In the genomic region with DNA sequence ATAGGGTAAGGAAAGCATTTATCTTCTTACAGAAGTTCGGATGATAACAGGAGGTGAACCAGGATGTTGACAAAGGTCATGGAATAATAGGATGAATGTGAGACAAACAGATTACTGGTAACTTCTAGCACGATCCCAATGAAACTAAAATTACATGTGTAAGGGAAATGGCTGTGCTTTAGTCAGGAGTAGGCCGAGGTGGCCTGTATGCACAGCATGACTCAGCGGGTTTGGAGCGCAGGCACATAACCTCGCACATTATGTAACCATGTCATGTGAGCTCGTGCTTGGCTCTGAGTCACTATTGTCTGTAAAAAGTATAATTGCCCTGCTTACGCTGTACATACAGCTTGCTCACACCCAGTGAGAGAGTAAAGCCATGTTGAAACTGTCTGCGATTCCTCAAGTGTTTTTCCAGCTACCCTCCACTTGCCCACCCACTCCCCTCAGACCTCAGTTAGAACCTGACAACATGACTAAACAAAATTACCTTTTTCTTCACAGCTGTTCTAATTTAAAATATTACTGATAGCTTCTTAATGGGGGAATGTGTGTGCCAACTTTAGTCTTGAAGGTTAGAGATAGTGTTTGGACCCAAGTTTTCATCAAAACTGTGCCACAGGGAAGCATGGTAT, we compare ENCODE assay signal across 1 cellular context.
TF ChIP-seq lines count a peak whose summit lies in the region.

No MANE protein-coding gene starts in this region.

TF ChIP-seq in K562, 482 proteins besides CTCF, POLR2A, EP300 and RAD21 (continued from another document and continues in another):
- TF ChIP-seq, protein P1, sequence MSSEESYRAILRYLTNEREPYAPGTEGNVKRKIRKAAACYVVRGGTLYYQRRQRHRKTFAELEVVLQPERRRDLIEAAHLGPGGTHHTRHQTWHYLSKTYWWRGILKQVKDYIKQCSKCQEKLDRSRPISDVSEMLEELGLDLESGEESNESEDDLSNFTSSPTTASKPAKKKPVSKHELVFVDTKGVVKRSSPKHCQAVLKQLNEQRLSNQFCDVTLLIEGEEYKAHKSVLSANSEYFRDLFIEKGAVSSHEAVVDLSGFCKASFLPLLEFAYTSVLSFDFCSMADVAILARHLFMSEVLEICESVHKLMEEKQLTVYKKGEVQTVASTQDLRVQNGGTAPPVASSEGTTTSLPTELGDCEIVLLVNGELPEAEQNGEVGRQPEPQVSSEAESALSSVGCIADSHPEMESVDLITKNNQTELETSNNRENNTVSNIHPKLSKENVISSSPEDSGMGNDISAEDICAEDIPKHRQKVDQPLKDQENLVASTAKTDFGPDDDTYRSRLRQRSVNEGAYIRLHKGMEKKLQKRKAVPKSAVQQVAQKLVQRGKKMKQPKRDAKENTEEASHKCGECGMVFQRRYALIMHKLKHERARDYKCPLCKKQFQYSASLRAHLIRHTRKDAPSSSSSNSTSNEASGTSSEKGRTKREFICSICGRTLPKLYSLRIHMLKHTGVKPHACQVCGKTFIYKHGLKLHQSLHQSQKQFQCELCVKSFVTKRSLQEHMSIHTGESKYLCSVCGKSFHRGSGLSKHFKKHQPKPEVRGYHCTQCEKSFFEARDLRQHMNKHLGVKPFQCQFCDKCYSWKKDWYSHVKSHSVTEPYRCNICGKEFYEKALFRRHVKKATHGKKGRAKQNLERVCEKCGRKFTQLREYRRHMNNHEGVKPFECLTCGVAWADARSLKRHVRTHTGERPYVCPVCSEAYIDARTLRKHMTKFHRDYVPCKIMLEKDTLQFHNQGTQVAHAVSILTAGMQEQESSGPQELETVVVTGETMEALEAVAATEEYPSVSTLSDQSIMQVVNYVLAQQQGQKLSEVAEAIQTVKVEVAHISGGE (CRISPR knock-in tag; IDR thresholded peaks at IDR 0.05) = peak in 1 of 3 experiments; percentile 35; a peak in 1 of 6 replicates
- peak; percentile 83 for TF ChIP-seq ZNF311 (CRISPR knock-in tag; IDR thresholded peaks at IDR 0.05)
- TF ChIP-seq, protein P2, sequence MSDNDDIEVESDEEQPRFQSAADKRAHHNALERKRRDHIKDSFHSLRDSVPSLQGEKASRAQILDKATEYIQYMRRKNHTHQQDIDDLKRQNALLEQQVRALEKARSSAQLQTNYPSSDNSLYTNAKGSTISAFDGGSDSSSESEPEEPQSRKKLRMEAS (CRISPR knock-in tag; IDR thresholded peaks at IDR 0.05) = no peak
- TF ChIP-seq SNRNP70 (optimal IDR thresholded peaks at IDR 0.05; ENCODE audit: low read depth, low read length) = no peak
- TF ChIP-seq ZNF77 (CRISPR knock-in tag; IDR thresholded peaks at IDR 0.05) = no peak
- TF ChIP-seq, protein P3, sequence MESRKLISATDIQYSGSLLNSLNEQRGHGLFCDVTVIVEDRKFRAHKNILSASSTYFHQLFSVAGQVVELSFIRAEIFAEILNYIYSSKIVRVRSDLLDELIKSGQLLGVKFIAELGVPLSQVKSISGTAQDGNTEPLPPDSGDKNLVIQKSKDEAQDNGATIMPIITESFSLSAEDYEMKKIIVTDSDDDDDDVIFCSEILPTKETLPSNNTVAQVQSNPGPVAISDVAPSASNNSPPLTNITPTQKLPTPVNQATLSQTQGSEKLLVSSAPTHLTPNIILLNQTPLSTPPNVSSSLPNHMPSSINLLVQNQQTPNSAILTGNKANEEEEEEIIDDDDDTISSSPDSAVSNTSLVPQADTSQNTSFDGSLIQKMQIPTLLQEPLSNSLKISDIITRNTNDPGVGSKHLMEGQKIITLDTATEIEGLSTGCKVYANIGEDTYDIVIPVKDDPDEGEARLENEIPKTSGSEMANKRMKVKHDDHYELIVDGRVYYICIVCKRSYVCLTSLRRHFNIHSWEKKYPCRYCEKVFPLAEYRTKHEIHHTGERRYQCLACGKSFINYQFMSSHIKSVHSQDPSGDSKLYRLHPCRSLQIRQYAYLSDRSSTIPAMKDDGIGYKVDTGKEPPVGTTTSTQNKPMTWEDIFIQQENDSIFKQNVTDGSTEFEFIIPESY (CRISPR knock-in tag; IDR thresholded peaks at IDR 0.05) = no peak
- TF ChIP-seq PTBP1 (IDR thresholded peaks at IDR 0.05; ENCODE audit: low read depth, low read length) = no peak
- TF ChIP-seq ZNF197 (CRISPR knock-in tag; IDR thresholded peaks at IDR 0.05; ENCODE audit: low read depth) = no peak
- TF ChIP-seq, protein P4, sequence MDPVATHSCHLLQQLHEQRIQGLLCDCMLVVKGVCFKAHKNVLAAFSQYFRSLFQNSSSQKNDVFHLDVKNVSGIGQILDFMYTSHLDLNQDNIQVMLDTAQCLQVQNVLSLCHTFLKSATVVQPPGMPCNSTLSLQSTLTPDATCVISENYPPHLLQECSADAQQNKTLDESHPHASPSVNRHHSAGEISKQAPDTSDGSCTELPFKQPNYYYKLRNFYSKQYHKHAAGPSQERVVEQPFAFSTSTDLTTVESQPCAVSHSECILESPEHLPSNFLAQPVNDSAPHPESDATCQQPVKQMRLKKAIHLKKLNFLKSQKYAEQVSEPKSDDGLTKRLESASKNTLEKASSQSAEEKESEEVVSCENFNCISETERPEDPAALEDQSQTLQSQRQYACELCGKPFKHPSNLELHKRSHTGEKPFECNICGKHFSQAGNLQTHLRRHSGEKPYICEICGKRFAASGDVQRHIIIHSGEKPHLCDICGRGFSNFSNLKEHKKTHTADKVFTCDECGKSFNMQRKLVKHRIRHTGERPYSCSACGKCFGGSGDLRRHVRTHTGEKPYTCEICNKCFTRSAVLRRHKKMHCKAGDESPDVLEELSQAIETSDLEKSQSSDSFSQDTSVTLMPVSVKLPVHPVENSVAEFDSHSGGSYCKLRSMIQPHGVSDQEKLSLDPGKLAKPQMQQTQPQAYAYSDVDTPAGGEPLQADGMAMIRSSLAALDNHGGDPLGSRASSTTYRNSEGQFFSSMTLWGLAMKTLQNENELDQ (CRISPR knock-in tag; IDR thresholded peaks at IDR 0.05; ENCODE audit: borderline replicate concordance) = no peak
- TF ChIP-seq, protein P5, sequence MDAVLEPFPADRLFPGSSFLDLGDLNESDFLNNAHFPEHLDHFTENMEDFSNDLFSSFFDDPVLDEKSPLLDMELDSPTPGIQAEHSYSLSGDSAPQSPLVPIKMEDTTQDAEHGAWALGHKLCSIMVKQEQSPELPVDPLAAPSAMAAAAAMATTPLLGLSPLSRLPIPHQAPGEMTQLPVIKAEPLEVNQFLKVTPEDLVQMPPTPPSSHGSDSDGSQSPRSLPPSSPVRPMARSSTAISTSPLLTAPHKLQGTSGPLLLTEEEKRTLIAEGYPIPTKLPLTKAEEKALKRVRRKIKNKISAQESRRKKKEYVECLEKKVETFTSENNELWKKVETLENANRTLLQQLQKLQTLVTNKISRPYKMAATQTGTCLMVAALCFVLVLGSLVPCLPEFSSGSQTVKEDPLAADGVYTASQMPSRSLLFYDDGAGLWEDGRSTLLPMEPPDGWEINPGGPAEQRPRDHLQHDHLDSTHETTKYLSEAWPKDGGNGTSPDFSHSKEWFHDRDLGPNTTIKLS (IDR thresholded peaks at IDR 0.05; ENCODE audit: borderline replicate concordance, low read depth) = no peak
- TF ChIP-seq TRIM28 (IDR thresholded peaks at IDR 0.05) = peak; percentile 86
- TF ChIP-seq, protein P6, sequence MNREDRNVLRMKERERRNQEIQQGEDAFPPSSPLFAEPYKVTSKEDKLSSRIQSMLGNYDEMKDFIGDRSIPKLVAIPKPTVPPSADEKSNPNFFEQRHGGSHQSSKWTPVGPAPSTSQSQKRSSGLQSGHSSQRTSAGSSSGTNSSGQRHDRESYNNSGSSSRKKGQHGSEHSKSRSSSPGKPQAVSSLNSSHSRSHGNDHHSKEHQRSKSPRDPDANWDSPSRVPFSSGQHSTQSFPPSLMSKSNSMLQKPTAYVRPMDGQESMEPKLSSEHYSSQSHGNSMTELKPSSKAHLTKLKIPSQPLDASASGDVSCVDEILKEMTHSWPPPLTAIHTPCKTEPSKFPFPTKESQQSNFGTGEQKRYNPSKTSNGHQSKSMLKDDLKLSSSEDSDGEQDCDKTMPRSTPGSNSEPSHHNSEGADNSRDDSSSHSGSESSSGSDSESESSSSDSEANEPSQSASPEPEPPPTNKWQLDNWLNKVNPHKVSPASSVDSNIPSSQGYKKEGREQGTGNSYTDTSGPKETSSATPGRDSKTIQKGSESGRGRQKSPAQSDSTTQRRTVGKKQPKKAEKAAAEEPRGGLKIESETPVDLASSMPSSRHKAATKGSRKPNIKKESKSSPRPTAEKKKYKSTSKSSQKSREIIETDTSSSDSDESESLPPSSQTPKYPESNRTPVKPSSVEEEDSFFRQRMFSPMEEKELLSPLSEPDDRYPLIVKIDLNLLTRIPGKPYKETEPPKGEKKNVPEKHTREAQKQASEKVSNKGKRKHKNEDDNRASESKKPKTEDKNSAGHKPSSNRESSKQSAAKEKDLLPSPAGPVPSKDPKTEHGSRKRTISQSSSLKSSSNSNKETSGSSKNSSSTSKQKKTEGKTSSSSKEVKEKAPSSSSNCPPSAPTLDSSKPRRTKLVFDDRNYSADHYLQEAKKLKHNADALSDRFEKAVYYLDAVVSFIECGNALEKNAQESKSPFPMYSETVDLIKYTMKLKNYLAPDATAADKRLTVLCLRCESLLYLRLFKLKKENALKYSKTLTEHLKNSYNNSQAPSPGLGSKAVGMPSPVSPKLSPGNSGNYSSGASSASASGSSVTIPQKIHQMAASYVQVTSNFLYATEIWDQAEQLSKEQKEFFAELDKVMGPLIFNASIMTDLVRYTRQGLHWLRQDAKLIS (CRISPR knock-in tag; IDR thresholded peaks at IDR 0.05) = no peak
- TF ChIP-seq, protein P7, sequence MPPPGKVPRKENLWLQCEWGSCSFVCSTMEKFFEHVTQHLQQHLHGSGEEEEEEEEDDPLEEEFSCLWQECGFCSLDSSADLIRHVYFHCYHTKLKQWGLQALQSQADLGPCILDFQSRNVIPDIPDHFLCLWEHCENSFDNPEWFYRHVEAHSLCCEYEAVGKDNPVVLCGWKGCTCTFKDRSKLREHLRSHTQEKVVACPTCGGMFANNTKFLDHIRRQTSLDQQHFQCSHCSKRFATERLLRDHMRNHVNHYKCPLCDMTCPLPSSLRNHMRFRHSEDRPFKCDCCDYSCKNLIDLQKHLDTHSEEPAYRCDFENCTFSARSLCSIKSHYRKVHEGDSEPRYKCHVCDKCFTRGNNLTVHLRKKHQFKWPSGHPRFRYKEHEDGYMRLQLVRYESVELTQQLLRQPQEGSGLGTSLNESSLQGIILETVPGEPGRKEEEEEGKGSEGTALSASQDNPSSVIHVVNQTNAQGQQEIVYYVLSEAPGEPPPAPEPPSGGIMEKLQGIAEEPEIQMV (tag; conservative IDR thresholded peaks at IDR 0.05; ENCODE audit: low read depth) = peak; percentile 84
- TF ChIP-seq RBM39 (optimal IDR thresholded peaks at IDR 0.05; ENCODE audit: low read depth, low read length) = no peak
- TF ChIP-seq, protein P8, sequence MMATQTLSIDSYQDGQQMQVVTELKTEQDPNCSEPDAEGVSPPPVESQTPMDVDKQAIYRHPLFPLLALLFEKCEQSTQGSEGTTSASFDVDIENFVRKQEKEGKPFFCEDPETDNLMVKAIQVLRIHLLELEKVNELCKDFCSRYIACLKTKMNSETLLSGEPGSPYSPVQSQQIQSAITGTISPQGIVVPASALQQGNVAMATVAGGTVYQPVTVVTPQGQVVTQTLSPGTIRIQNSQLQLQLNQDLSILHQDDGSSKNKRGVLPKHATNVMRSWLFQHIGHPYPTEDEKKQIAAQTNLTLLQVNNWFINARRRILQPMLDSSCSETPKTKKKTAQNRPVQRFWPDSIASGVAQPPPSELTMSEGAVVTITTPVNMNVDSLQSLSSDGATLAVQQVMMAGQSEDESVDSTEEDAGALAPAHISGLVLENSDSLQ (IDR thresholded peaks at IDR 0.05) = no peak
- TF ChIP-seq HMG20B (CRISPR knock-in tag; IDR thresholded peaks at IDR 0.05) = no peak
- TF ChIP-seq MAFK (IDR thresholded peaks at IDR 0.05; ENCODE audit: low read length) = peak; percentile 74
- no peak for TF ChIP-seq ZNF3 (CRISPR knock-in tag; IDR thresholded peaks at IDR 0.05)
- no peak for TF ChIP-seq SMAD1 (IDR thresholded peaks at IDR 0.05; ENCODE audit: low read depth, low read length, partially characterized antibody)
- no peak for TF ChIP-seq MXI1 (IDR thresholded peaks at IDR 0.05; ENCODE audit: low read depth, low read length)
- TF ChIP-seq KDM4B (IDR thresholded peaks at IDR 0.05; ENCODE audit: borderline replicate concordance in 2 of 2, low read depth in 1 of 2) = no peak
- no peak for TF ChIP-seq LARP7 (IDR thresholded peaks at IDR 0.05)
- TF ChIP-seq, protein P9, sequence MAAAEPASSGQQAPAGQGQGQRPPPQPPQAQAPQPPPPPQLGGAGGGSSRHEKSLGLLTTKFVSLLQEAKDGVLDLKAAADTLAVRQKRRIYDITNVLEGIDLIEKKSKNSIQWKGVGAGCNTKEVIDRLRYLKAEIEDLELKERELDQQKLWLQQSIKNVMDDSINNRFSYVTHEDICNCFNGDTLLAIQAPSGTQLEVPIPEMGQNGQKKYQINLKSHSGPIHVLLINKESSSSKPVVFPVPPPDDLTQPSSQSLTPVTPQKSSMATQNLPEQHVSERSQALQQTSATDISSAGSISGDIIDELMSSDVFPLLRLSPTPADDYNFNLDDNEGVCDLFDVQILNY (CRISPR knock-in tag; IDR thresholded peaks at IDR 0.05) = no peak
- no peak for TF ChIP-seq ZNF253 (CRISPR knock-in tag; conservative IDR thresholded peaks at IDR 0.05)
- no peak; the same call in 1 of the 2 replicates for TF ChIP-seq IFI16 (CRISPR knock-in tag; IDR thresholded peaks at IDR 0.05)
- TF ChIP-seq DDX20 (tag; IDR thresholded peaks at IDR 0.05; ENCODE audit: low read depth) = peak; percentile 87
- TF ChIP-seq GTF2A2 (tag; IDR thresholded peaks at IDR 0.05) = peak; percentile 52; the same call in 1 of the 2 replicates
- TF ChIP-seq ZNF41 (CRISPR knock-in tag; conservative IDR thresholded peaks at IDR 0.05) = peak; percentile 81; the same call in 1 of the 2 replicates
- TF ChIP-seq ZBTB17 (CRISPR knock-in tag; IDR thresholded peaks at IDR 0.05) = no peak
- TF ChIP-seq, protein P10, sequence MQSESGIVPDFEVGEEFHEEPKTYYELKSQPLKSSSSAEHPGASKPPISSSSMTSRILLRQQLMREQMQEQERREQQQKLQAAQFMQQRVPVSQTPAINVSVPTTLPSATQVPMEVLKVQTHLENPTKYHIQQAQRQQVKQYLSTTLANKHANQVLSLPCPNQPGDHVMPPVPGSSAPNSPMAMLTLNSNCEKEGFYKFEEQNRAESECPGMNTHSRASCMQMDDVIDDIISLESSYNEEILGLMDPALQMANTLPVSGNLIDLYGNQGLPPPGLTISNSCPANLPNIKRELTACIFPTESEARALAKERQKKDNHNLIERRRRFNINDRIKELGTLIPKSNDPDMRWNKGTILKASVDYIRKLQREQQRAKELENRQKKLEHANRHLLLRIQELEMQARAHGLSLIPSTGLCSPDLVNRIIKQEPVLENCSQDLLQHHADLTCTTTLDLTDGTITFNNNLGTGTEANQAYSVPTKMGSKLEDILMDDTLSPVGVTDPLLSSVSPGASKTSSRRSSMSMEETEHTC (IDR thresholded peaks at IDR 0.05) = peak; percentile 55; the same call in 1 of the 2 replicates
- TF ChIP-seq, protein P11, sequence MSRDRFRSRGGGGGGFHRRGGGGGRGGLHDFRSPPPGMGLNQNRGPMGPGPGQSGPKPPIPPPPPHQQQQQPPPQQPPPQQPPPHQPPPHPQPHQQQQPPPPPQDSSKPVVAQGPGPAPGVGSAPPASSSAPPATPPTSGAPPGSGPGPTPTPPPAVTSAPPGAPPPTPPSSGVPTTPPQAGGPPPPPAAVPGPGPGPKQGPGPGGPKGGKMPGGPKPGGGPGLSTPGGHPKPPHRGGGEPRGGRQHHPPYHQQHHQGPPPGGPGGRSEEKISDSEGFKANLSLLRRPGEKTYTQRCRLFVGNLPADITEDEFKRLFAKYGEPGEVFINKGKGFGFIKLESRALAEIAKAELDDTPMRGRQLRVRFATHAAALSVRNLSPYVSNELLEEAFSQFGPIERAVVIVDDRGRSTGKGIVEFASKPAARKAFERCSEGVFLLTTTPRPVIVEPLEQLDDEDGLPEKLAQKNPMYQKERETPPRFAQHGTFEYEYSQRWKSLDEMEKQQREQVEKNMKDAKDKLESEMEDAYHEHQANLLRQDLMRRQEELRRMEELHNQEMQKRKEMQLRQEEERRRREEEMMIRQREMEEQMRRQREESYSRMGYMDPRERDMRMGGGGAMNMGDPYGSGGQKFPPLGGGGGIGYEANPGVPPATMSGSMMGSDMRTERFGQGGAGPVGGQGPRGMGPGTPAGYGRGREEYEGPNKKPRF (IDR thresholded peaks at IDR 0.05; ENCODE audit: low read depth, low read length) = no peak
